1 cellular context compared by ENCODE assay signal in genomic region chr16:67939507-67940435, GRCh38.
TF ChIP-seq lines count a peak whose summit lies in the region.

No MANE protein-coding gene starts in this region.

TF ChIP-seq in GM12891, 5 proteins besides CTCF, POLR2A, EP300 and RAD21 (continued from another document):
- TF ChIP-seq POU2F2 (IDR thresholded peaks at IDR 0.05; ENCODE audit: low read depth, low read length): no peak
- TF ChIP-seq TAF1 (IDR thresholded peaks at IDR 0.05; ENCODE audit: low read depth, low read length): no peak
TF ChIP-seq in GM12891: peak in this region for 0.
